ENCODE assay signal across 10 cellular contexts in the genomic region with DNA sequence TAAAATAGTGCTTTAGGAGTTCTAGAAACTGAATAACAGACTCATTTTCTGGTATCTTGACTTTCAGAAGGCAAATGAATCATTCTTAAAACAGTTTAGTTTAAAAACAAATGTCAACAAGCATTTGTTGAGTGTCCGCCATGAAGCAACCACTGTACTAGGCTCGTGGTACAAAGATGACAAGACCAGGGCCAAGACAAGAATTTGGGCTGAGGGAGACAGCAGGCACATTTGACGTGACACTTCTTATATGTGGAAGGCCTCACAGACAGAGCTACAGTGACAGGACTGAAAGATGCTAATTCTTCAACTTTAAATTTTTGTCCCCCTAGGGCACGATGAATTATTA. TPM values are rescaled to one million over a fixed set of nuclear protein-coding genes. Genes with fewer than 3 reads are reported as not detected.
DNase-seq lines count a peak whose midpoint lies in the region; ATAC-seq and TF ChIP-seq lines count a peak whose summit lies in the region.
"Had no signal": no experiment of that assay in that cellular context is flagged by ENCODE, and none has a peak within 500 bp of the region (broad histone marks: within the 10 kb centered on the region; RNA-seq: fewer than 3 reads in every experiment).

No MANE protein-coding gene starts in this region.

- no peaks in the 10 kb centered on the region for H3K79me1 ChIP-seq in H9 (ENCODE audit: insufficient read depth, low read depth, low read length, poor library complexity, severe bottlenecking)

- no peaks in the 10 kb centered on the region for H4K20me1 ChIP-seq in H9 (ENCODE audit: control insufficient read depth, insufficient read depth, insufficient read length)

- H2BK20ac ChIP-seq in H9 (ENCODE audit: low read depth, low read length, poor library complexity, severe bottlenecking), result no peak overlapping the region

- no peak for DNase-seq in activated CD4-positive, alpha-beta T cell treated with anti-CD3 and anti-CD28 coated beads, Interleukin-2, amount 10 ng/mL, durations not matched to agents 24 days and 14 days
- DNase-seq in activated CD4-positive, alpha-beta T cell treated with anti-CD3 and anti-CD28 coated beads for 4 hours, result no peak
- DNase-seq in LHCN-M2 (ENCODE audit: low read depth), result peak; percentile 7
- DNase-seq in retina, result peak; percentile 9
- no peak for DNase-seq in H9
- no peak for DNase-seq in NCI-H1694 treated with DMSO at 0.1 percent for 48 hours (lab: John Stamatoyannopoulos, UW)

- H2BK15ac ChIP-seq in H9 (ENCODE audit: low read depth, low read length), result no peak overlapping the region

- H4K91ac ChIP-seq in H9 (ENCODE audit: insufficient read length, low read depth, low read length), result no peak overlapping the region

- H3K27me3 Mint-ChIP-seq in activated CD4-positive, alpha-beta T cell treated with anti-CD3 and anti-CD28 coated beads, Interleukin-2, amount 10 ng/mL, durations not matched to agents 24 days and 14 days, result no peaks in the 10 kb centered on the region
- H3K27me3 Mint-ChIP-seq in activated naive CD8-positive, alpha-beta T cell, result no peaks in the 10 kb centered on the region
- peaks cover 5% of the 10 kb centered on the region for H3K27me3 Mint-ChIP-seq in H9 (ENCODE audit: low read depth)

- TF ChIP-seq CTCF in H9 (conservative IDR thresholded peaks at IDR 0.05), result no peak

- H3K27ac ChIP-seq in H9 (ENCODE audit: insufficient read length, low read depth, low read length), result no peak overlapping the region

- no peaks in the 10 kb centered on the region for H3K9me3 Mint-ChIP-seq in activated CD4-positive, alpha-beta T cell treated with anti-CD3 and anti-CD28 coated beads, Interleukin-2, amount 10 ng/mL, durations not matched to agents 24 days and 14 days
- H3K9me3 Mint-ChIP-seq in activated naive CD8-positive, alpha-beta T cell (ENCODE audit: low read depth), result no peaks in the 10 kb centered on the region
- peaks cover 0 to 2% of the 10 kb centered on the region in 2 experiments; a peak in 1 of 5 replicates for H3K9me3 Mint-ChIP-seq in H9

- ATAC-seq in GM21515 (IDR thresholded peaks at IDR 0.05; ENCODE audit: unreplicated experiment), result no peak

- no peak overlapping the region for H2BK5ac ChIP-seq in H9 (ENCODE audit: insufficient read length, low read length)

- WGBS in H9 (ENCODE audit: extremely low coverage, insufficient read length, low lambda C conversion rate), result no CpG with 5 or more reads among the region's 4 CpGs

- H4K5ac ChIP-seq in H9 (ENCODE audit: insufficient read length, low read depth, low read length), result no peak overlapping the region

- H3K56ac ChIP-seq in H9 (ENCODE audit: insufficient read length, low read depth, low read length), result no peak overlapping the region

- no peak overlapping the region for H4K8ac ChIP-seq in H9 (replicated peaks; ENCODE audit: insufficient read length, low read depth, low read length)

- H3K23ac ChIP-seq in H9 (ENCODE audit: insufficient read length, low read depth, low read length), result no peak overlapping the region

- no peak overlapping the region for H3T11ph ChIP-seq in H9 (ENCODE audit: low read length)

- no peak overlapping the region for H2AK5ac ChIP-seq in H9 (ENCODE audit: insufficient read length, low read length)

- H3K9me3 ChIP-seq in H9 (ENCODE audit: control insufficient read depth, low read depth, low read length), result no peaks in the 10 kb centered on the region
- H3K9me3 ChIP-seq: lower lobe of right lung, upper lobe of left lung had no signal

- no peak overlapping the region for H2BK120ac ChIP-seq in H9 (ENCODE audit: low read depth, low read length, poor library complexity, severe bottlenecking)

- H3K27me3 ChIP-seq in H9 (ENCODE audit: insufficient read depth, low read length), result no peaks in the 10 kb centered on the region
- H3K27me3 ChIP-seq: upper lobe of left lung had no signal

- H3K14ac ChIP-seq in H9 (ENCODE audit: insufficient read depth, low read length), result no peak overlapping the region

- H3K4me3 Mint-ChIP-seq in activated CD4-positive, alpha-beta T cell treated with anti-CD3 and anti-CD28 coated beads, Interleukin-2, amount 10 ng/mL, durations not matched to agents 24 days and 14 days, result no peak overlapping the region
- no peak overlapping the region for H3K4me3 Mint-ChIP-seq in activated naive CD8-positive, alpha-beta T cell
- H3K4me3 Mint-ChIP-seq in H9, result no peak overlapping the region

- no peak overlapping the region for H3K18ac ChIP-seq in H9 (ENCODE audit: insufficient read length, low read depth, low read length)

- H3K4me2 ChIP-seq in H9 (ENCODE audit: insufficient read depth, insufficient read length, low read length), result no peak overlapping the region

- no peak overlapping the region for H3K9ac ChIP-seq in H9 (ENCODE audit: extremely low read depth, insufficient read length, low read length)

- H3K27ac Mint-ChIP-seq in activated CD4-positive, alpha-beta T cell treated with anti-CD3 and anti-CD28 coated beads, Interleukin-2, amount 10 ng/mL, durations not matched to agents 24 days and 14 days, result peak overlapping the region; percentile 90
- H3K27ac Mint-ChIP-seq in activated naive CD8-positive, alpha-beta T cell, result peak overlapping the region; percentile 85
- H3K27ac Mint-ChIP-seq in H9, result no peak overlapping the region

- H2BK12ac ChIP-seq in H9 (ENCODE audit: insufficient read length, low read depth, low read length), result no peak overlapping the region

- H3K23me2 ChIP-seq in H9 (ENCODE audit: insufficient read length, low read depth, low read length, poor library complexity, severe bottlenecking), result no peaks in the 10 kb centered on the region

- intact Hi-C loops in activated CD4-positive, alpha-beta T cell treated with anti-CD3 and anti-CD28 coated beads, Interleukin-2, amount 10 ng/mL, durations not matched to agents 24 days and 14 days (cut with micrococcal nuclease), result loop anchor here (1.0 to 10.0 kb wide), 6 partner anchors 87 to 449 kb away; a partner anchor contains a TSS

- no peak overlapping the region for H3K4ac ChIP-seq in H9 (ENCODE audit: low read depth, low read length)

- no peak overlapping the region for H2AFZ ChIP-seq in H9 (ENCODE audit: low read length)

- no peaks in the 10 kb centered on the region for H3K4me1 ChIP-seq in H9 (ENCODE audit: insufficient read depth, low read length)

- no peaks in the 10 kb centered on the region for H3K36me3 Mint-ChIP-seq in activated CD4-positive, alpha-beta T cell treated with anti-CD3 and anti-CD28 coated beads, Interleukin-2, amount 10 ng/mL, durations not matched to agents 24 days and 14 days (ENCODE audit: low read depth)
- no peaks in the 10 kb centered on the region for H3K36me3 Mint-ChIP-seq in activated naive CD8-positive, alpha-beta T cell
- H3K36me3 Mint-ChIP-seq in H9 (ENCODE audit: insufficient read depth in 1 of 3, low read depth in 3 of 3), result no peaks in the 10 kb centered on the region

- H3K79me2 ChIP-seq in H9 (ENCODE audit: insufficient read depth, low read length), result no peaks in the 10 kb centered on the region

- H3K4me1 Mint-ChIP-seq in activated CD4-positive, alpha-beta T cell treated with anti-CD3 and anti-CD28 coated beads, Interleukin-2, amount 10 ng/mL, durations not matched to agents 24 days and 14 days, result peaks cover 43% of the 10 kb centered on the region
- H3K4me1 Mint-ChIP-seq in activated naive CD8-positive, alpha-beta T cell (ENCODE audit: low read depth), result peaks cover 43% of the 10 kb centered on the region
- H3K4me1 Mint-ChIP-seq in H9, result peaks cover 2 to 3% of the 10 kb centered on the region in 2 experiments; a peak in 1 of 4 replicates

RNA-seq across cellular contexts. Expression of a gene that starts 14.4 kb away (rescaled TPM):
- 37.9 and 40.1 TPM in 2 replicates for total RNA-seq in activated CD4-positive, alpha-beta T cell treated with anti-CD3 and anti-CD28 coated beads, Interleukin-2, amount 10 ng/mL, durations not matched to agents 24 days and 14 days
- total RNA-seq in LHCN-M2 (2014; rRNA removed) (34.5 and 40.5 TPM in 2 replicates), H9 (2021) (49.9 and 50.6 TPM in 2 replicates)
- polyA plus RNA-seq in LHCN-M2 (2012), result 17.1 TPM

Comparison
In these comparisons a context has a peak if more than half of its experiments do, and no peak if none do; other contexts are left out.
1. DNase-seq: peak in LHCN-M2 (single experiment) and retina (single experiment); none in activated CD4-positive, alpha-beta T cell treated with anti-CD3 and anti-CD28 coated beads, Interleukin-2, amount 10 ng/mL, durations not matched to agents 24 days and 14 days (single experiment), activated CD4-positive, alpha-beta T cell treated with anti-CD3 and anti-CD28 coated beads for 4 hours (0 of 2), H9 (single experiment) and NCI-H1694 treated with DMSO at 0.1 percent for 48 hours (single experiment).
2. H3K27ac Mint-ChIP-seq: peak in activated CD4-positive, alpha-beta T cell treated with anti-CD3 and anti-CD28 coated beads, Interleukin-2, amount 10 ng/mL, durations not matched to agents 24 days and 14 days (single experiment) and activated naive CD8-positive, alpha-beta T cell (single experiment); none in H9 (0 of 3).